7 cellular contexts compared by ENCODE assay signal in genomic region chr19:12733369-12733896, GRCh38. TPM values are rescaled to one million over a fixed set of nuclear protein-coding genes. Genes with fewer than 3 reads are reported as not detected.
DNase-seq lines count a peak whose midpoint lies in the region; ATAC-seq and TF ChIP-seq lines count a peak whose summit lies in the region.

No MANE protein-coding gene starts in this region.

- no peak for ATAC-seq in psoas muscle
- no peak for ATAC-seq in HG02884 (IDR thresholded peaks at IDR 0.05; ENCODE audit: unreplicated experiment)

- WGBS in psoas muscle, 3 donors: 3 to 5% (median 4%) methylated on average over 6 of the region's 6 CpGs

- DNase-seq in GM06990 (ENCODE audit: extremely low read depth, insufficient read length) (no peak), MG63 (peak; percentile 74), fibroblast of peridontal ligament (ENCODE audit: extremely low read depth) (peak; percentile 51), psoas muscle (no peak), foreskin melanocyte (no peak)
- DNase-seq in activated CD8-positive, alpha-beta memory T cell treated with anti-CD3 and anti-CD28 coated beads for 24 hours: peak; percentile 78

- H3K36me3 ChIP-seq in GM06990 (ENCODE audit: control insufficient read depth, insufficient read depth, low read length): peaks cover 18% of the 10 kb centered on the region
- peaks cover 61% of the 10 kb centered on the region for H3K36me3 ChIP-seq in MG63
- H3K36me3 ChIP-seq in psoas muscle (ENCODE audit: insufficient read depth in 1 of 2, low read depth in 1 of 2): peaks cover 0 to 33% of the 10 kb centered on the region in 2 donors

- peak; percentile 81 for TF ChIP-seq CTCF in GM06990 (IDR thresholded peaks at IDR 0.05; ENCODE audit: insufficient read depth, low read length, poor library complexity, severe bottlenecking)
- no peak for TF ChIP-seq CTCF in psoas muscle (IDR thresholded peaks at IDR 0.05)

- H3K4me1 ChIP-seq in psoas muscle: peaks cover 37% of the 10 kb centered on the region

- intact Hi-C loops in psoas muscle (cut with DNase I): no loop called here

- H3K27me3 ChIP-seq in GM06990 (replicated peaks; ENCODE audit: control insufficient read depth, insufficient read depth, low read length): no peaks in the 10 kb centered on the region
- no peaks in the 10 kb centered on the region for H3K27me3 ChIP-seq in MG63
- no peaks in the 10 kb centered on the region for H3K27me3 ChIP-seq in psoas muscle (ENCODE audit: insufficient read depth in 3 of 3, low read length in 2 of 3)

- peak overlapping the region; percentile 92 for H3K27ac ChIP-seq in psoas muscle

- H3K4me3 ChIP-seq in GM06990 (replicated peaks; ENCODE audit: low read depth, low read length) (peak overlapping the region; percentile 83), MG63 (peak overlapping the region; percentile 97), psoas muscle (peak overlapping the region; percentile 89)

- H3K9me3 ChIP-seq in MG63 (no peaks in the 10 kb centered on the region), psoas muscle (no peaks in the 10 kb centered on the region)

RNA-seq across cellular contexts. Expression of gene TRIR, which starts 1.1 kb away (rescaled TPM):
- total RNA-seq in MG63 (2014; rRNA removed; shearing (Covaris generic); ENCODE audit: low replicate concordance): 816 and 999 TPM in 2 replicates
- 100 to 1,000 TPM in 3 of 4 donors, 10 to 100 TPM in 1; 78.6 to 124 (median 108) TPM for total RNA-seq in psoas muscle
- 100 to 1,000 TPM; 183 to 309 (median 187) TPM for polyA plus RNA-seq in psoas muscle

RNA-seq across cellular contexts. Expression of gene GET3, which starts 3.9 kb away (rescaled TPM):
- 273 and 316 TPM in 2 replicates for total RNA-seq in MG63 (2014; rRNA removed; shearing (Covaris generic); ENCODE audit: low replicate concordance)
- total RNA-seq in psoas muscle: 10 to 100 TPM; 43.0 to 52.8 (median 51.0) TPM
- 100 to 1,000 TPM in 1 of 3 donors, 10 to 100 TPM in 2; 75.6 to 135 (median 98.5) TPM for polyA plus RNA-seq in psoas muscle

RNA-seq across cellular contexts. Expression of gene TNPO2, which starts 9.7 kb away (rescaled TPM):
- total RNA-seq in MG63 (2014; rRNA removed; shearing (Covaris generic); ENCODE audit: low replicate concordance): 83.5 and 84.5 TPM in 2 replicates
- total RNA-seq in psoas muscle: 10 to 100 TPM; 29.0 to 48.1 (median 37.3) TPM
- polyA plus RNA-seq in psoas muscle: 10 to 100 TPM; 17.4 to 31.2 (median 28.6) TPM

RNA-seq across cellular contexts. Expression of gene BEST2, which starts 18.2 kb away (rescaled TPM):
- 0.30 TPM in 1 of 2 replicates, not detected in the other for total RNA-seq in MG63 (2014; rRNA removed; shearing (Covaris generic); ENCODE audit: low replicate concordance)
- not detected for total RNA-seq in psoas muscle
- under 1 TPM; 0.04 to 0.37 (median 0.08) TPM for polyA plus RNA-seq in psoas muscle

RNA-seq across cellular contexts. Expression of gene FBXW9, which starts 37.0 kb away (rescaled TPM):
- 31.3 and 46.1 TPM in 2 replicates for total RNA-seq in MG63 (2014; rRNA removed; shearing (Covaris generic); ENCODE audit: low replicate concordance)
- total RNA-seq in psoas muscle: 1 to 10 TPM; 1.2 to 2.2 (median 1.6) TPM
- 1 to 10 TPM; 4.1 to 9.2 (median 4.4) TPM for polyA plus RNA-seq in psoas muscle

Comparison
In these comparisons a context has a peak if more than half of its experiments do, and no peak if none do; other contexts are left out.
1. DNase-seq: peak in MG63 (single experiment), activated CD8-positive, alpha-beta memory T cell treated with anti-CD3 and anti-CD28 coated beads for 24 hours (single experiment) and fibroblast of peridontal ligament (single experiment); none in GM06990 (single experiment), psoas muscle (0 of 2) and foreskin melanocyte (single experiment).
2. Peak in every context shown above with its lines, with median percentiles within 50 percentile points of each other: H3K4me3 ChIP-seq.